Comparison of ENCODE assay signal across 22 cellular contexts in the genomic region with DNA sequence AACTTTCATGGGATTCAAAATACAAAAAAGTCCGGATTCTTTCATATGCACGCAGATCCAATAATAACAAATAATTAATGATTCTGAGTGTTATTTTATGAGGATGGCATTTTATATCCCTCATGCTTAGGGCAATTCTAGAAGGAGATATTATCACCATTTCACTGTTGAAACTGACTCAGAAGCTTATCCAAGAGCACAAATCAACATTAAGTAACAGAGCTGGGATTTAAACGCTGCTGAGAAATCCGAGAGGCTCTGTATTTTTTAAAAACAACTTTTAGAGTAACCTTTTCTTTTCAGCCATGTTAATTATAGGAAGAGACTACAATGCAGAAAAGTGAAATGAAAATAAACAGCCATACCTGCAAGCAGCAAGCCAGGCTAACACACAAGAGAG.
"Had no signal": no experiment of that assay in that cellular context is flagged by ENCODE, and none has a peak within 500 bp of the region (broad histone marks: within the 10 kb centered on the region; RNA-seq: fewer than 3 reads in every experiment).

No MANE protein-coding gene starts in this region.

- H3K36me3 Mint-ChIP-seq: activated naive CD8-positive, alpha-beta T cell treated with anti-CD3 and anti-CD28 coated beads, Interleukin-2, amount 10 ng/mL, durations not matched to agents 7 days and 5 days; stimulated activated effector memory CD8-positive, alpha-beta T cell treated with anti-CD3 and anti-CD28 coated beads, Interleukin-12 subunit alpha, Interleukin-12 subunit beta, amount 100 ng/mL, for 72 hours had no signal

- H3K27ac ChIP-seq: prostate gland, testis, upper lobe of right lung had no signal

- H3K9me3 Mint-ChIP-seq: activated CD4-positive, alpha-beta T cell treated with anti-CD3 and anti-CD28 coated beads, Interleukin-2, amount 10 ng/mL, durations not matched to agents 7 days and 5 days; activated naive CD8-positive, alpha-beta T cell treated with anti-CD3 and anti-CD28 coated beads, Interleukin-2, amount 10 ng/mL, durations not matched to agents 7 days and 5 days; activated T-helper 2 cell treated with anti-CD3 and anti-CD28 coated beads, Interferon-gamma antibody, Interleukin-2, Interleukin-4, amounts not matched to agents 10 μg/mL and 5 μg/mL and 100 μg/mL, durations not matched to agents 14 hours and 24 hours and 36 hours; stimulated activated effector memory CD8-positive, alpha-beta T cell treated with anti-CD3 and anti-CD28 coated beads, Interleukin-12 subunit alpha, Interleukin-12 subunit beta, amount 100 ng/mL, for 72 hours had no signal

- DNase-seq: activated CD4-positive, alpha-beta T cell treated with anti-CD3 and anti-CD28 coated beads, Interleukin-2, amount 10 ng/mL, durations not matched to agents 7 days and 5 days; activated CD8-positive, alpha-beta T cell treated with anti-CD3 and anti-CD28 coated beads, Interleukin-2, amount 10 ng/mL, durations not matched to agents 7 days and 5 days; activated naive CD4-positive, alpha-beta T cell treated with Interleukin-2 at 50 U/mL for 16 hours; activated naive CD8-positive, alpha-beta T cell treated with anti-CD3 and anti-CD28 coated beads, Interleukin-2, amount 10 ng/mL, durations not matched to agents 7 days and 5 days; activated T-cell treated with anti-CD3 and anti-CD28 coated beads, Interleukin-2, amount 50 U/mL, for 24 hours; anterior cingulate cortex; effector CD4-positive, alpha-beta T cell; heart right ventricle; left cardiac atrium; nucleus accumbens; right cardiac atrium; stimulated activated CD4-positive, alpha-beta T cell treated with anti-CD3 and anti-CD28 coated beads, Interleukin-4, amount 100 ng/mL, for 24 hours; T-helper 1 cell; T-helper 9 cell; testis; upper lobe of right lung had no signal

- ATAC-seq: activated CD4-positive, CD25-positive, alpha-beta regulatory T cell treated with anti-CD3 and anti-CD28 coated beads, Interleukin-2, amount 50 U/mL, for 24 hours; activated CD8-positive, alpha-beta T cell treated with anti-CD3 and anti-CD28 coated beads, Interleukin-2, amount 10 ng/mL, durations not matched to agents 7 days and 5 days; esophagus mucosa; right cardiac atrium; stimulated activated effector memory CD8-positive, alpha-beta T cell treated with anti-CD3 and anti-CD28 coated beads, Interleukin-12 subunit alpha, Interleukin-12 subunit beta, amount 100 ng/mL, for 72 hours; upper lobe of right lung had no signal

- H3K4me1 Mint-ChIP-seq: activated CD4-positive, alpha-beta T cell treated with anti-CD3 and anti-CD28 coated beads, Interleukin-2, amount 10 ng/mL, durations not matched to agents 7 days and 5 days; activated naive CD8-positive, alpha-beta T cell treated with anti-CD3 and anti-CD28 coated beads, Interleukin-2, amount 10 ng/mL, durations not matched to agents 7 days and 5 days; nephron; stimulated activated effector memory CD8-positive, alpha-beta T cell treated with anti-CD3 and anti-CD28 coated beads, Interleukin-12 subunit alpha, Interleukin-12 subunit beta, amount 100 ng/mL, for 72 hours had no signal

- H3K4me3 Mint-ChIP-seq: activated CD4-positive, alpha-beta T cell treated with anti-CD3 and anti-CD28 coated beads, Interleukin-2, amount 10 ng/mL, durations not matched to agents 7 days and 5 days; activated CD8-positive, alpha-beta T cell treated with anti-CD3 and anti-CD28 coated beads, Interleukin-2, amount 10 ng/mL, durations not matched to agents 7 days and 5 days; activated naive CD8-positive, alpha-beta T cell treated with anti-CD3 and anti-CD28 coated beads, Interleukin-2, amount 10 ng/mL, durations not matched to agents 7 days and 5 days; activated T-cell treated with anti-CD3 and anti-CD28 coated beads, Interleukin-2, amount 50 U/mL, for 24 hours; stimulated activated effector memory CD8-positive, alpha-beta T cell treated with anti-CD3 and anti-CD28 coated beads, Interleukin-12 subunit alpha, Interleukin-12 subunit beta, amount 100 ng/mL, for 72 hours had no signal

- H3K4me3 ChIP-seq: prostate gland, testis, upper lobe of right lung had no signal

- H3K27ac Mint-ChIP-seq: activated CD4-positive, alpha-beta T cell treated with anti-CD3 and anti-CD28 coated beads, Interleukin-2, amount 10 ng/mL, durations not matched to agents 7 days and 5 days; activated CD8-positive, alpha-beta T cell treated with anti-CD3 and anti-CD28 coated beads, Interleukin-2, amount 10 ng/mL, durations not matched to agents 7 days and 5 days; activated naive CD8-positive, alpha-beta T cell treated with anti-CD3 and anti-CD28 coated beads, Interleukin-2, amount 10 ng/mL, durations not matched to agents 7 days and 5 days; activated T-cell treated with anti-CD3 and anti-CD28 coated beads, Interleukin-2, amount 50 U/mL, for 24 hours; activated T-helper 2 cell treated with anti-CD3 and anti-CD28 coated beads, Interferon-gamma antibody, Interleukin-2, Interleukin-4, amounts not matched to agents 10 μg/mL and 5 μg/mL and 100 μg/mL, durations not matched to agents 14 hours and 24 hours and 36 hours; nephron; stimulated activated effector memory CD8-positive, alpha-beta T cell treated with anti-CD3 and anti-CD28 coated beads, Interleukin-12 subunit alpha, Interleukin-12 subunit beta, amount 100 ng/mL, for 72 hours had no signal
